ENCODE assay signal across 1 cellular context in genomic region chr20:50308166-50308512, GRCh38.
A peak's percentile ranks its signal among the peaks of the same experiment; 100 is the strongest.
TF ChIP-seq lines count a peak whose summit lies in the region.

No MANE protein-coding gene starts in this region.

TF ChIP-seq in HepG2, 621 proteins besides CTCF, POLR2A, EP300 and RAD21 (continued from another document and continues in another):
- TF ChIP-seq ZBTB10 (CRISPR knock-in tag; IDR thresholded peaks at IDR 0.05; ENCODE audit: borderline replicate concordance): no peak
- TF ChIP-seq ELK4 (CRISPR knock-in tag; IDR thresholded peaks at IDR 0.05; ENCODE audit: borderline replicate concordance): no peak
- TF ChIP-seq ZBTB42 (CRISPR knock-in tag; IDR thresholded peaks at IDR 0.05): no peak
- TF ChIP-seq MAFK (conservative IDR thresholded peaks at IDR 0.05 in 1 of 2, IDR thresholded peaks at IDR 0.05 in 1 of 2; ENCODE audit: low read length in 2 of 2): no peak
- no peak for TF ChIP-seq SOX13 (IDR thresholded peaks at IDR 0.05)
- TF ChIP-seq SOX13 (CRISPR knock-in tag; conservative IDR thresholded peaks at IDR 0.05 in 1 of 2, IDR thresholded peaks at IDR 0.05 in 1 of 2): no peak
- no peak for TF ChIP-seq FOXO1 (CRISPR knock-in tag; IDR thresholded peaks at IDR 0.05)
- TF ChIP-seq TBP (CRISPR knock-in tag; IDR thresholded peaks at IDR 0.05): no peak
- 0 out of 2 replicates have a peak, but pooled peaks have one; percentile 14 for TF ChIP-seq ARID2 (CRISPR knock-in tag; IDR thresholded peaks at IDR 0.05; ENCODE audit: borderline replicate concordance)
- no peak for TF ChIP-seq ZFAT (CRISPR knock-in tag; conservative IDR thresholded peaks at IDR 0.05)
- TF ChIP-seq CREB1 (IDR thresholded peaks at IDR 0.05): no peak
- TF ChIP-seq CREB1 (CRISPR knock-in tag; IDR thresholded peaks at IDR 0.05): no peak
- no peak for TF ChIP-seq ZNF660 (CRISPR knock-in tag; IDR thresholded peaks at IDR 0.05; ENCODE audit: borderline replicate concordance, low read depth)
- TF ChIP-seq NCOR1 (IDR thresholded peaks at IDR 0.05; ENCODE audit: borderline replicate concordance, low read length): no peak
- no peak for TF ChIP-seq ZNF619 (CRISPR knock-in tag; IDR thresholded peaks at IDR 0.05)
- no peak for TF ChIP-seq SMYD3 (CRISPR knock-in tag; IDR thresholded peaks at IDR 0.05)
- TF ChIP-seq IRF2 (CRISPR knock-in tag; IDR thresholded peaks at IDR 0.05): 0 out of 2 replicates have a peak, but pooled peaks have one; percentile 11
- TF ChIP-seq ZKSCAN8 (CRISPR knock-in tag; IDR thresholded peaks at IDR 0.05; ENCODE audit: borderline replicate concordance): no peak
- TF ChIP-seq ZFP36 (IDR thresholded peaks at IDR 0.05; ENCODE audit: borderline replicate concordance, low read depth, low read length, partially characterized antibody): no peak
- no peak for TF ChIP-seq MAX (IDR thresholded peaks at IDR 0.05)
- no peak for TF ChIP-seq RBM39 (IDR thresholded peaks at IDR 0.05; ENCODE audit: low read depth, low read length, poor library complexity, severe bottlenecking)
- TF ChIP-seq CHD2 (IDR thresholded peaks at IDR 0.05; ENCODE audit: low read depth, low read length): no peak
- no peak for TF ChIP-seq SMAD1 (CRISPR knock-in tag; IDR thresholded peaks at IDR 0.05; ENCODE audit: borderline replicate concordance, low read depth)
- 0 out of 2 replicates have a peak, but pooled peaks have one; percentile 8 for TF ChIP-seq ERF (CRISPR knock-in tag; IDR thresholded peaks at IDR 0.05)
- TF ChIP-seq ZBTB44 (CRISPR knock-in tag; IDR thresholded peaks at IDR 0.05): no peak
- TF ChIP-seq ZBTB37 (CRISPR knock-in tag; IDR thresholded peaks at IDR 0.05): 0 out of 2 replicates have a peak, but pooled peaks have one; percentile 51
- TF ChIP-seq MTF2 (CRISPR knock-in tag; IDR thresholded peaks at IDR 0.05; ENCODE audit: borderline replicate concordance): no peak
- no peak for TF ChIP-seq HNF4G (IDR thresholded peaks at IDR 0.05; ENCODE audit: borderline replicate concordance, low read depth, low read length)
- no peak for TF ChIP-seq HNF4G (CRISPR knock-in tag; IDR thresholded peaks at IDR 0.05; ENCODE audit: borderline replicate concordance, low read depth)
- no peak for TF ChIP-seq CEBPZ (IDR thresholded peaks at IDR 0.05; ENCODE audit: low read length)
- TF ChIP-seq RXRB (CRISPR knock-in tag; IDR thresholded peaks at IDR 0.05; ENCODE audit: borderline replicate concordance): 0 out of 2 replicates have a peak, but pooled peaks have one; percentile 22
- no peak for TF ChIP-seq FOSL2 (CRISPR knock-in tag; IDR thresholded peaks at IDR 0.05)
- no peak for TF ChIP-seq ZC3H4 (CRISPR knock-in tag; IDR thresholded peaks at IDR 0.05; ENCODE audit: borderline replicate concordance)
- TF ChIP-seq GPBP1L1 (CRISPR knock-in tag; IDR thresholded peaks at IDR 0.05): no peak
- TF ChIP-seq NR2F2 (IDR thresholded peaks at IDR 0.05; ENCODE audit: borderline replicate concordance, low read depth): no peak; the same call in 1 of the 2 replicates
- TF ChIP-seq HMGXB3 (CRISPR knock-in tag; IDR thresholded peaks at IDR 0.05; ENCODE audit: borderline replicate concordance): peak; percentile 46; the same call in 1 of the 2 replicates
- TF ChIP-seq TCF7L2 (IDR thresholded peaks at IDR 0.05; ENCODE audit: low read depth, low read length): no peak
- TF ChIP-seq ARID3A (IDR thresholded peaks at IDR 0.05; ENCODE audit: low read depth, low read length): 0 out of 2 replicates have a peak, but pooled peaks have one; percentile 3
- no peak for TF ChIP-seq AGO2 (optimal IDR thresholded peaks at IDR 0.05; ENCODE audit: low read depth, low read length)
- 0 out of 2 replicates have a peak, but pooled peaks have one; percentile 8 for TF ChIP-seq MXD4 (CRISPR knock-in tag; IDR thresholded peaks at IDR 0.05)
- no peak for TF ChIP-seq MYPOP (CRISPR knock-in tag; IDR thresholded peaks at IDR 0.05)
- no peak for TF ChIP-seq DDIT3 (CRISPR knock-in tag; IDR thresholded peaks at IDR 0.05)
- no peak for TF ChIP-seq GZF1 (CRISPR knock-in tag; IDR thresholded peaks at IDR 0.05)
